Comparison of ENCODE assay signal across 15 cellular contexts in genomic region chr17:78180083-78180482, GRCh38. TPM values are rescaled to one million over a fixed set of nuclear protein-coding genes. Genes with fewer than 3 reads are reported as not detected.
A peak's percentile ranks its signal among the peaks of the same experiment; 100 is the strongest.
DNase-seq lines count a peak whose midpoint lies in the region; ATAC-seq, FAIRE-seq and TF ChIP-seq lines count a peak whose summit lies in the region.
"Had no signal": no experiment of that assay in that cellular context is flagged by ENCODE, and none has a peak within 500 bp of the region (broad histone marks: within the 10 kb centered on the region; RNA-seq: fewer than 3 reads in every experiment).

No MANE protein-coding gene starts in this region.

- TF ChIP-seq CTCF in cardiac muscle cell (IDR thresholded peaks at IDR 0.05; ENCODE audit: low read depth, low read length) (no peak), chondrocyte (IDR thresholded peaks at IDR 0.05) (no peak)

- H3K36me3 ChIP-seq in cardiac muscle cell (no peaks in the 10 kb centered on the region), urinary bladder (ENCODE audit: insufficient read depth) (no peaks in the 10 kb centered on the region)
- no peaks in the 10 kb centered on the region for H3K36me3 ChIP-seq in naive thymus-derived CD4-positive, alpha-beta T cell (ENCODE audit: control insufficient read depth in 2 of 3, insufficient read depth in 3 of 3, low read length in 3 of 3)

- H3K4me3 ChIP-seq in cardiac muscle cell (no peak overlapping the region), right cardiac atrium (ENCODE audit: low read length) (no peak overlapping the region), urinary bladder (ENCODE audit: low read depth, low read length) (no peak overlapping the region)
- no peak overlapping the region for H3K4me3 ChIP-seq in naive thymus-derived CD4-positive, alpha-beta T cell (ENCODE audit: low read length)
- H3K4me3 ChIP-seq: mucosa of descending colon had no signal

- ATAC-seq in right cardiac atrium = no peak
- peak; percentile 23 for ATAC-seq in naive thymus-derived CD4-positive, alpha-beta T cell
- ATAC-seq: mucosa of descending colon had no signal

- POLR2A ChIA-PET in naive thymus-derived CD4-positive, alpha-beta T cell (lab: Charles Lee) = no interaction called here

- no peaks in the 10 kb centered on the region for H3K9me3 Mint-ChIP-seq in chondrocyte (ENCODE audit: low read depth)
- no peaks in the 10 kb centered on the region for H3K9me3 Mint-ChIP-seq in naive thymus-derived CD4-positive, alpha-beta T cell

- WGBS in right cardiac atrium = 68% methylated on average over 14 of the region's 14 CpGs
- WGBS in urinary bladder = 42% methylated on average over 14 of the region's 14 CpGs

- H3K36me3 Mint-ChIP-seq in chondrocyte (ENCODE audit: low read depth) = no peaks in the 10 kb centered on the region
- H3K36me3 Mint-ChIP-seq in naive thymus-derived CD4-positive, alpha-beta T cell = peaks cover 0 to 4% (median 0%) of the 10 kb centered on the region in 5 donors

- H3K9me3 ChIP-seq in cardiac muscle cell (ENCODE audit: low read depth) = no peaks in the 10 kb centered on the region
- H3K9me3 ChIP-seq in right cardiac atrium (ENCODE audit: control insufficient read depth, low read length) = no peaks in the 10 kb centered on the region
- no peaks in the 10 kb centered on the region for H3K9me3 ChIP-seq in naive thymus-derived CD4-positive, alpha-beta T cell (ENCODE audit: control insufficient read depth in 2 of 3, low read length in 3 of 3)
- H3K9me3 ChIP-seq: mucosa of descending colon had no signal

- peaks cover 21% of the 10 kb centered on the region for H3K4me1 Mint-ChIP-seq in chondrocyte (ENCODE audit: low read depth)
- H3K4me1 Mint-ChIP-seq in naive thymus-derived CD4-positive, alpha-beta T cell = peaks cover 0 to 55% (median 19%) of the 10 kb centered on the region in 7 donors

- intact Hi-C loops in right cardiac atrium (cut with DNase I) = loop anchor here in 1 of 4 donors (5.0 kb wide), 1 partner anchor 73 kb away; no protein-coding TSS in a partner anchor
- intact Hi-C loops in naive thymus-derived CD4-positive, alpha-beta T cell (cut with micrococcal nuclease) = no loop called here

- CTCF ChIA-PET in naive thymus-derived CD4-positive, alpha-beta T cell (lab: Charles Lee) = interaction anchor here (1.3 kb wide), 1 partner anchor 68 kb away, joined by 3 read pairs; no protein-coding TSS in a partner anchor

- H3K4me1 ChIP-seq in cardiac muscle cell (ENCODE audit: low read depth) (peaks cover 27% of the 10 kb centered on the region), right cardiac atrium (ENCODE audit: control insufficient read depth, insufficient read depth, low read length) (no peaks in the 10 kb centered on the region), urinary bladder (ENCODE audit: insufficient read depth) (no peaks in the 10 kb centered on the region)
- H3K4me1 ChIP-seq in naive thymus-derived CD4-positive, alpha-beta T cell (ENCODE audit: control insufficient read depth in 2 of 2, insufficient read depth in 2 of 2, low read length in 2 of 2) = peaks cover 3 to 10% of the 10 kb centered on the region in 2 donors

- H3K4me3 Mint-ChIP-seq in chondrocyte (ENCODE audit: unreplicated experiment) = no peak overlapping the region
- peak overlapping the region in 1 of 10 donors; percentile 56 for H3K4me3 Mint-ChIP-seq in naive thymus-derived CD4-positive, alpha-beta T cell

- no peaks in the 10 kb centered on the region for H3K27me3 Mint-ChIP-seq in chondrocyte (ENCODE audit: low read depth)
- no peaks in the 10 kb centered on the region for H3K27me3 Mint-ChIP-seq in naive thymus-derived CD4-positive, alpha-beta T cell

- DNase-seq in cardiac muscle cell (ENCODE audit: low read depth in 1 of 2, low spot score in 1 of 2) (no peak), right cardiac atrium (no peak), chondrocyte (ENCODE audit: low spot score) (no peak), NCI-H1417 (lab: John Stamatoyannopoulos, UW) (no peak), middle frontal gyrus (ENCODE audit: extremely low spot score, low spot score) (no peak), H54 (ENCODE audit: insufficient read length, low spot score) (no peak)
- DNase-seq in naive thymus-derived CD4-positive, alpha-beta T cell = no peak
- DNase-seq: AML-193, GF-D8, NCI-H446, SIG-M5 had no signal

- no peaks in the 10 kb centered on the region for H3K27me3 ChIP-seq in cardiac muscle cell
- no peaks in the 10 kb centered on the region for H3K27me3 ChIP-seq in right cardiac atrium (ENCODE audit: control insufficient read depth, insufficient read depth)
- no peaks in the 10 kb centered on the region for H3K27me3 ChIP-seq in naive thymus-derived CD4-positive, alpha-beta T cell (ENCODE audit: control insufficient read depth in 2 of 2, insufficient read depth in 2 of 2, low read length in 2 of 2)

- FAIRE-seq in H54 (lab: Jason Lieb, UNC) = no peak

- H3K27ac Mint-ChIP-seq in chondrocyte (ENCODE audit: unreplicated experiment) = peak overlapping the region; percentile 60
- peak overlapping the region in 2 of 9 donors; percentile 77 to 85 for H3K27ac Mint-ChIP-seq in naive thymus-derived CD4-positive, alpha-beta T cell

- TF ChIP-seq POLR2A in H54 (IDR thresholded peaks at IDR 0.05; ENCODE audit: low read depth, low read length) = no peak

- peak overlapping the region; percentile 48 for H3K27ac ChIP-seq in cardiac muscle cell
- H3K27ac ChIP-seq in right cardiac atrium (ENCODE audit: low read length) = no peak overlapping the region
- H3K27ac ChIP-seq in naive thymus-derived CD4-positive, alpha-beta T cell (ENCODE audit: low read depth, low read length) = no peak overlapping the region
- peak overlapping the region; percentile 2 for H3K27ac ChIP-seq in urinary bladder (ENCODE audit: low read depth)

RNA-seq across cellular contexts. Expression of gene TK1, which starts 6.8 kb away (rescaled TPM):
- 21.1 and 35.4 TPM in 2 replicates for total RNA-seq in cardiac muscle cell
- polyA plus RNA-seq in cardiac muscle cell = 40.8 and 57.5 TPM in 2 replicates
- 1 to 10 TPM in 2 of 4 donors, under 1 TPM in 2; 0.51 to 5.2 (median 1.9) TPM for total RNA-seq in right cardiac atrium
- 1.2 TPM for polyA plus RNA-seq in right cardiac atrium
- 21.1 to 29.5 TPM (median 23.4 TPM) in 3 replicates for total RNA-seq in chondrocyte
- total RNA-seq in naive thymus-derived CD4-positive, alpha-beta T cell = 10 to 100 TPM in 1 of 5 experiments, 1 to 10 TPM in 1, under 1 TPM in 1, not detected in 2; 0.29 to 57.7 (median 1.0) TPM
- polyA plus RNA-seq in naive thymus-derived CD4-positive, alpha-beta T cell = under 1 TPM; 0.20 to 0.28 TPM
- total RNA-seq in urinary bladder = 16.2 TPM
- 3.2 TPM for polyA plus RNA-seq in urinary bladder

RNA-seq across cellular contexts. Expression of gene AFMID, which starts 7.1 kb away (rescaled TPM):
- total RNA-seq in cardiac muscle cell (47.7 and 85.8 TPM in 2 replicates), right cardiac atrium (10 to 100 TPM; 17.5 to 53.3 (median 37.2) TPM), chondrocyte (25.5 to 31.7 TPM (median 28.3 TPM) in 3 replicates), urinary bladder (23.5 TPM)
- polyA plus RNA-seq in cardiac muscle cell (23.6 and 40.1 TPM in 2 replicates), right cardiac atrium (30.6 TPM), urinary bladder (23.5 TPM)
- 10 to 100 TPM in 1 of 5 experiments, 1 to 10 TPM in 4; 1.2 to 19.2 (median 3.0) TPM for total RNA-seq in naive thymus-derived CD4-positive, alpha-beta T cell
- 1 to 10 TPM in 1 of 2 donors, under 1 TPM in 1; 0.99 to 1.1 TPM for polyA plus RNA-seq in naive thymus-derived CD4-positive, alpha-beta T cell

RNA-seq across cellular contexts. Expression of gene SYNGR2, which starts 11.7 kb away (rescaled TPM):
- total RNA-seq in cardiac muscle cell = 107 and 126 TPM in 2 replicates
- polyA plus RNA-seq in cardiac muscle cell = 262 and 269 TPM in 2 replicates
- total RNA-seq in right cardiac atrium = 10 to 100 TPM; 81.9 to 92.2 (median 83.9) TPM
- 85.8 TPM for polyA plus RNA-seq in right cardiac atrium
- total RNA-seq in chondrocyte = 35.1 to 57.6 TPM (median 52.3 TPM) in 3 replicates
- 100 to 1,000 TPM in 1 of 5 experiments, 10 to 100 TPM in 4; 47.6 to 109 (median 58.6) TPM for total RNA-seq in naive thymus-derived CD4-positive, alpha-beta T cell
- 100 to 1,000 TPM in 1 of 2 donors, 10 to 100 TPM in 1; 94.6 to 118 TPM for polyA plus RNA-seq in naive thymus-derived CD4-positive, alpha-beta T cell
- total RNA-seq in urinary bladder = 15.0 TPM
- 79.7 TPM for polyA plus RNA-seq in urinary bladder

RNA-seq across cellular contexts. Expression of gene C17orf99, which starts 33.9 kb away (rescaled TPM):
- total RNA-seq in cardiac muscle cell = not detected in 2 replicates
- not detected in 2 replicates for polyA plus RNA-seq in cardiac muscle cell
- total RNA-seq in right cardiac atrium = not detected
- polyA plus RNA-seq in right cardiac atrium = not detected
- total RNA-seq in chondrocyte = not detected in 3 replicates
- 1 to 10 TPM in 1 of 5 experiments, under 1 TPM in 1, not detected in 3; 0.10 to 1.0 TPM for total RNA-seq in naive thymus-derived CD4-positive, alpha-beta T cell
- not detected for polyA plus RNA-seq in naive thymus-derived CD4-positive, alpha-beta T cell
- 0.63 TPM for total RNA-seq in urinary bladder
- polyA plus RNA-seq in urinary bladder = not detected
- total RNA-seq: glomerular endothelial cell, LHCN-M2, mucosa of descending colon had no signal

RNA-seq across cellular contexts. Expression of gene BIRC5, which starts 34.0 kb away (rescaled TPM):
- total RNA-seq in cardiac muscle cell = 15.0 and 65.2 TPM in 2 replicates
- 17.7 and 112 TPM in 2 replicates for polyA plus RNA-seq in cardiac muscle cell
- 1 to 10 TPM in 2 of 4 donors, under 1 TPM in 1, not detected in 1; 0.17 to 1.3 (median 1.1) TPM for total RNA-seq in right cardiac atrium
- 0.29 TPM for polyA plus RNA-seq in right cardiac atrium
- 10.2 to 11.6 TPM (median 10.9 TPM) in 3 replicates for total RNA-seq in chondrocyte
- 10 to 100 TPM in 1 of 5 experiments, not detected in 4; 49.0 TPM for total RNA-seq in naive thymus-derived CD4-positive, alpha-beta T cell
- polyA plus RNA-seq in naive thymus-derived CD4-positive, alpha-beta T cell = not detected
- total RNA-seq in urinary bladder = 19.7 TPM
- 0.49 TPM for polyA plus RNA-seq in urinary bladder

Comparison
In these comparisons a context has a peak if more than half of its experiments do, and no peak if none do; other contexts are left out.
1. H3K27ac ChIP-seq: peak in cardiac muscle cell (single experiment) and urinary bladder (single experiment); none in right cardiac atrium (single experiment) and naive thymus-derived CD4-positive, alpha-beta T cell (single experiment).